In the genomic region with DNA sequence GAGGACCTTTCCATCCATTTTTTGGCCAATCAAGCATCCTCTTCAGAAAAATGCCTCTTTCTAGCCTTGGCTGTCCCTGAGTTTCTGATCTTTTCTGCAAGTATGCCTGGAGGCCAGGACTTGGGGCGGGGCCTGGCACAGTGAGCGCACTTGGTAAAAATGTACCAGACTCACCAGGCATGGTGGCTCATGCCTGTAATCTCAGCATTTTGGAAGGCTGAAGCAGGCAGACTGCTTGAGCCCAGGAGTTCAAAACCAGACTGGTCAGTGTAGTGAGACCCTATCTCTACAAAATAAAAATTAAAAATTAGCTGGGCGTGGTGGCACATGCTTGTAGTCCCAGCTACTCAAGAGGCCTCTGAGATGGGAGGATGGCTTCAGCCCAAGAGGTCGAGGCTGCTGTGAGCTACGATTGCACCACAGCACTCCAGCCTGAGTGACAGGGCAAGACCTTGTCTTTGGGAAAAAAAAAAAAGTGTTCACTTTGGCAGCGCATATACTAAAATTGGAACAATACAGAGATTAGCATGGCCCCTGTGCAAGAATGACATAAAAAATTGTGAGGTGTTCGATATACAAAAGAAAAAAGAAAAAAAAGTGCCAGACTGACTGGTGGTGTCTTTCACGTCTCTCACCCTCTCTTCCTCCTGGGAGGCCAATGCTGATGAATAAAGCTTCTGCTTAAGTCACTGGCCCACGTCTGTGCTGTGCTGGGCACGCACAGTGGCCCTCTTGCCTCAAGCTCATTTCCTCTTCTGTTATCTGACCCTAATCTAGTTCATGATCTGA, we compare ENCODE assay signal across 12 cellular contexts. TPM values are rescaled to one million over a fixed set of nuclear protein-coding genes. Genes with fewer than 3 reads are reported as not detected.
DNase-seq lines count a peak whose midpoint lies in the region; ATAC-seq, FAIRE-seq and TF ChIP-seq lines count a peak whose summit lies in the region.
"Had no signal": no experiment of that assay in that cellular context is flagged by ENCODE, and none has a peak within 500 bp of the region (broad histone marks: within the 10 kb centered on the region; RNA-seq: fewer than 3 reads in every experiment).

No MANE protein-coding gene starts in this region.

- TF ChIP-seq CTCF in K562 (IDR thresholded peaks at IDR 0.05 in 2 of 3, conservative IDR thresholded peaks at IDR 0.05 in 1 of 3; ENCODE audit: insufficient read depth in 2 of 3, low read depth in 1 of 3, low read length in 3 of 3), result no peak

- peaks cover 19 to 32% of the 10 kb centered on the region in 2 experiments for H3K4me1 ChIP-seq in K562 (replicated peaks in 1 of 2; ENCODE audit: control insufficient read depth in 2 of 2, insufficient read depth in 2 of 2, low read length in 2 of 2)
- H3K4me1 ChIP-seq in naive thymus-derived CD4-positive, alpha-beta T cell (ENCODE audit: control insufficient read depth in 2 of 2, insufficient read depth in 2 of 2, low read length in 2 of 2), result no peaks in the 10 kb centered on the region
- H3K4me1 ChIP-seq: tibial artery had no signal

- no peak for TF ChIP-seq EP300 in K562 (IDR thresholded peaks at IDR 0.05; ENCODE audit: low read length)

- peaks cover 0 to 6% (median 0%) of the 10 kb centered on the region in 5 donors for H3K36me3 Mint-ChIP-seq in naive thymus-derived CD4-positive, alpha-beta T cell

- in situ Hi-C loops in K562 (cut with MboI) (no loop called here), G401 (cut with HindIII; ENCODE audit: low sequenced_read_pairs) (no loop called here)

- peaks cover 13 to 39% (median 20%) of the 10 kb centered on the region in 5 donors for H3K27me3 Mint-ChIP-seq in naive thymus-derived CD4-positive, alpha-beta T cell

- H3K27ac Mint-ChIP-seq in naive thymus-derived CD4-positive, alpha-beta T cell, result peak overlapping the region in 1 of 9 donors; percentile 32

- H3K36me3 ChIP-seq in K562 (ENCODE audit: control insufficient read depth, insufficient read depth, low read length), result no peaks in the 10 kb centered on the region
- H3K36me3 ChIP-seq in naive thymus-derived CD4-positive, alpha-beta T cell (ENCODE audit: control insufficient read depth in 2 of 3, insufficient read depth in 3 of 3, low read length in 3 of 3), result no peaks in the 10 kb centered on the region
- H3K36me3 ChIP-seq: tibial artery had no signal

- POLR2A ChIA-PET in K562 (lab: Yijun Ruan, JAX), result interaction anchor here (1.0 kb wide), 1 partner anchor 9 kb away, joined by 3 read pairs; no protein-coding TSS in a partner anchor
- POLR2A ChIA-PET in naive thymus-derived CD4-positive, alpha-beta T cell (lab: Charles Lee), result interaction anchor here (0.5 to 0.7 kb wide), 2 partner anchors 12 to 36 kb away, joined by 3 to 4 read pairs; no protein-coding TSS in a partner anchor

- intact Hi-C loops in K562 (cut with micrococcal nuclease), result no loop called here
- intact Hi-C loops in naive thymus-derived CD4-positive, alpha-beta T cell (cut with micrococcal nuclease), result no loop called here

- H2AFZ ChIP-seq in K562 (ENCODE audit: low read depth, low read length), result peak overlapping the region; percentile 62
- H2AFZ ChIP-seq: parathyroid adenoma had no signal

- H4K20me1 ChIP-seq in K562 (replicated peaks; ENCODE audit: control insufficient read depth, insufficient read depth, low read length), result no peaks in the 10 kb centered on the region

- H3K4me2 ChIP-seq in K562 (ENCODE audit: insufficient read depth, low read length), result no peak overlapping the region

- H3K9me3 Mint-ChIP-seq in naive thymus-derived CD4-positive, alpha-beta T cell, result no peaks in the 10 kb centered on the region

- no peak for TF ChIP-seq RAD21 in K562 (CRISPR knock-in tag; conservative IDR thresholded peaks at IDR 0.05 in 1 of 2, IDR thresholded peaks at IDR 0.05 in 1 of 2)

- CTCF ChIA-PET in K562 (lab: Yijun Ruan, JAX; ENCODE audit: low intra/inter-chr PET ratio), result no interaction called here
- CTCF ChIA-PET in naive thymus-derived CD4-positive, alpha-beta T cell (lab: Charles Lee), result no interaction called here

- no peaks in the 10 kb centered on the region for H3K79me2 ChIP-seq in K562 (ENCODE audit: control insufficient read depth, insufficient read depth, low read length)
- H3K79me2 ChIP-seq: parathyroid adenoma had no signal

- peaks cover 0 to 20% (median 6%) of the 10 kb centered on the region in 7 donors for H3K4me1 Mint-ChIP-seq in naive thymus-derived CD4-positive, alpha-beta T cell

- no peak for TF ChIP-seq POLR2A in K562 (conservative IDR thresholded peaks at IDR 0.05)

- no peaks in the 10 kb centered on the region for H3K27me3 ChIP-seq in K562 (ENCODE audit: control insufficient read depth in 2 of 2, insufficient read depth in 2 of 2, low read length in 2 of 2)
- no peaks in the 10 kb centered on the region for H3K27me3 ChIP-seq in naive thymus-derived CD4-positive, alpha-beta T cell (ENCODE audit: control insufficient read depth in 2 of 2, insufficient read depth in 2 of 2, low read length in 2 of 2)
- H3K27me3 ChIP-seq: tibial artery had no signal

- FAIRE-seq in K562 (lab: Jason Lieb, UNC), result no peak

- H3K27ac ChIP-seq in K562 (ENCODE audit: extremely low read depth, low read depth, low read length), result no peak overlapping the region
- no peak overlapping the region for H3K27ac ChIP-seq in naive thymus-derived CD4-positive, alpha-beta T cell (ENCODE audit: low read depth, low read length)
- H3K27ac ChIP-seq: parathyroid adenoma, tibial artery had no signal

- H3K9me1 ChIP-seq in K562 (ENCODE audit: control insufficient read depth, insufficient read depth, low read length), result no peaks in the 10 kb centered on the region

- ATAC-seq in K562, result no peak
- ATAC-seq in naive thymus-derived CD4-positive, alpha-beta T cell, result peak; percentile 90
- no peak for ATAC-seq in GM19023 (IDR thresholded peaks at IDR 0.05; ENCODE audit: unreplicated experiment)
- ATAC-seq: Panc1 had no signal

- DNase-seq in D341Med (ENCODE audit: low spot score) (peak; percentile 3), NOMO-1 treated with DMSO at 0.1 percent for 48 hours (lab: John Stamatoyannopoulos, UW; ENCODE audit: unreplicated experiment) (peak; percentile 89), K562 (ENCODE audit: extremely low read depth in 1 of 4, low spot score in 3 of 4) (no peak), G401 (ENCODE audit: low spot score) (no peak), KG1 (lab: John Stamatoyannopoulos, UW) (no peak), NCI-H2196 treated with DMSO at 0.1 percent for 48 hours (lab: John Stamatoyannopoulos, UW; ENCODE audit: unreplicated experiment) (no peak)
- no peak for DNase-seq in naive thymus-derived CD4-positive, alpha-beta T cell
- DNase-seq: COR-L47 had no signal

- WGBS in K562 (ENCODE audit: insufficient coverage, low coverage, missing lambda C conversion rate), result 56% methylated on average over 9 of the region's 10 CpGs

- H3K9me3 ChIP-seq in K562 (replicated peaks; ENCODE audit: control insufficient read depth, insufficient read depth, low read depth, low read length), result no peaks in the 10 kb centered on the region
- H3K9me3 ChIP-seq in naive thymus-derived CD4-positive, alpha-beta T cell (ENCODE audit: control insufficient read depth in 2 of 3, low read length in 3 of 3), result no peaks in the 10 kb centered on the region
- H3K9me3 ChIP-seq: tibial artery had no signal

- H3K9ac ChIP-seq in K562 (ENCODE audit: insufficient read depth in 1 of 2, low read depth in 2 of 2, low read length in 2 of 2), result no peak overlapping the region
- H3K9ac ChIP-seq: parathyroid adenoma had no signal

- no TSS peak for BruUV-seq in K562 (replicated peaks; lab: Mats Ljungman, UMichigan)

- H3K4me3 Mint-ChIP-seq in naive thymus-derived CD4-positive, alpha-beta T cell, result peak overlapping the region in 1 of 10 donors; percentile 13

- no peak overlapping the region for H3K4me3 ChIP-seq in K562
- H3K4me3 ChIP-seq in naive thymus-derived CD4-positive, alpha-beta T cell (ENCODE audit: low read length), result no peak overlapping the region
- H3K4me3 ChIP-seq: tibial artery had no signal

TF ChIP-seq in K562, 482 proteins besides CTCF, POLR2A, EP300 and RAD21 (continues in another document):
- no peak for TF ChIP-seq RCOR1 (IDR thresholded peaks at IDR 0.05; ENCODE audit: borderline replicate concordance in 1 of 2, low read depth in 2 of 2, low read length in 2 of 2)
- no peak for TF ChIP-seq PRPF4 (IDR thresholded peaks at IDR 0.05; ENCODE audit: insufficient read depth, low read depth, low read length, poor library complexity, severe bottlenecking)
- TF ChIP-seq ZFPM2 (CRISPR knock-in tag; IDR thresholded peaks at IDR 0.05), result no peak
- no peak for TF ChIP-seq STAG1 (CRISPR knock-in tag; IDR thresholded peaks at IDR 0.05; ENCODE audit: borderline replicate concordance)
- TF ChIP-seq ZNF445 (CRISPR knock-in tag; IDR thresholded peaks at IDR 0.05; ENCODE audit: low read depth), result no peak
- TF ChIP-seq BHLHE40 (IDR thresholded peaks at IDR 0.05; ENCODE audit: low read length), result no peak
- no peak for TF ChIP-seq E2F3 (CRISPR knock-in tag; IDR thresholded peaks at IDR 0.05)

RNA-seq across cellular contexts. Expression of gene SLC9A8, which starts 18.1 kb away (rescaled TPM):
- total RNA-seq in K562 (2011; cell fraction: chromatin; rRNA removed; ENCODE audit: low replicate concordance), result 30.2 and 34.7 TPM in 2 replicates
- total RNA-seq in K562 (2011; cell fraction: nucleolus; rRNA removed), result 26.8 and 36.1 TPM in 2 replicates
- total RNA-seq in K562 (2011; cell fraction: nucleoplasm; rRNA removed), result 19.1 and 25.0 TPM in 2 replicates
- total RNA-seq in K562 (2014; rRNA removed), result 5.0 and 11.7 TPM in 2 replicates
- 4.9 and 5.9 TPM in 2 replicates for total RNA-seq in K562 (2014; rRNA removed; fragmentation: Illumina TruSeq; extraction: Trizol)
- 4.9 and 9.7 TPM in 2 replicates for total RNA-seq in K562 (2015; rRNA removed; fragmentation: Illumina TruSeq; extraction: Trizol)
- 8.0 and 8.8 TPM in 2 replicates for total RNA-seq in K562 (2021)
- 2.9 and 4.4 TPM in 2 replicates for polyA plus RNA-seq in K562 (2011; rRNA removed)
- 2.6 TPM in 2 replicates for polyA plus RNA-seq in K562 (2011; cell fraction: cytosol; rRNA removed)
- polyA plus RNA-seq in K562 (2011; cell fraction: nucleus; rRNA removed), result 16.6 and 24.2 TPM in 2 replicates
- 5.3 and 9.7 TPM in 2 replicates for polyA plus RNA-seq in K562 (2012)
- 5.7 and 6.3 TPM in 2 replicates for polyA plus RNA-seq in K562 (2014; fragmentation: Illumina TruSeq; extraction: Trizol)
- under 1 TPM; 0.56 to 0.76 TPM for polyA plus RNA-seq in K562 (2014; fragmentation: Nextera tagmentation; extraction: Ambion mirVana)
- 4.7 and 5.4 TPM in 2 replicates for polyA plus RNA-seq in K562 (2014; rRNA removed)
- polyA minus RNA-seq in K562 (2011; rRNA and poly(A)+ RNA removed), result 16.2 and 17.9 TPM in 2 replicates
- polyA minus RNA-seq in K562 (2011; cell fraction: cytosol; rRNA and poly(A)+ RNA removed), result 1.8 and 3.2 TPM in 2 replicates
- polyA minus RNA-seq in K562 (2011; cell fraction: nucleus; rRNA and poly(A)+ RNA removed), result 17.5 and 25.3 TPM in 2 replicates
- 10 to 100 TPM; 21.7 to 42.5 (median 25.7) TPM for total RNA-seq in naive thymus-derived CD4-positive, alpha-beta T cell
- 1 to 10 TPM; 6.2 to 7.2 TPM for polyA plus RNA-seq in naive thymus-derived CD4-positive, alpha-beta T cell
- total RNA-seq in G401 (2014; rRNA removed; shearing (Covaris generic)), result 3.4 and 3.6 TPM in 2 replicates

Comparison
In these comparisons a context has a peak if more than half of its experiments do, and no peak if none do; other contexts are left out.
1. DNase-seq: peak in D341Med (single experiment) and NOMO-1 treated with DMSO at 0.1 percent for 48 hours (single experiment); none in K562 (0 of 4), naive thymus-derived CD4-positive, alpha-beta T cell (0 of 9), G401 (single experiment), KG1 (single experiment) and NCI-H2196 treated with DMSO at 0.1 percent for 48 hours (single experiment).